14 cellular contexts compared by ENCODE assay signal in the genomic region with DNA sequence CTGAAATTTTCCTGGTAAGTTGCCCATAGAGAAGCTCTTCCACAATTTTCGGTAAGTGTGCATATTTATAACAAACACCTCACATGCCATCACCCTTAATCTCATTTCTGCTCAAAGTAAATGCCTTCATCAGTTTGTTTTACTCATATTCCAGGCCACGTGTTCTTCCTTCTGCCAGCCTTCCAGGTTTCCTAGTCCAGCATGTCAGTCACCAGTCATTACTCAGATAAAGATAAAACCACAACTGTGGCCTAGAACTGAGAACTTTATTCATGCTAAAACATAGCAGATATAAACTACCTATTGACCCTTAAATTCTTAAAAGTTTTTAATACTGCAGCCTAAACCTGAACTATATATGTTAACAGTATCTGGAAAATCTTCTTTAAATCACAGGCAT.
DNase-seq lines count a peak whose midpoint lies in the region; ATAC-seq, FAIRE-seq and TF ChIP-seq lines count a peak whose summit lies in the region.
"Had no signal": no experiment of that assay in that cellular context is flagged by ENCODE, and none has a peak within 500 bp of the region (broad histone marks: within the 10 kb centered on the region; RNA-seq: fewer than 3 reads in every experiment).

No MANE protein-coding gene starts in this region.

- H3K36me3 ChIP-seq in brain microvascular endothelial cell (replicated peaks), result no peaks in the 10 kb centered on the region
- peaks cover 0 to 6% of the 10 kb centered on the region in 2 donors for H3K36me3 ChIP-seq in small intestine (ENCODE audit: control insufficient read depth in 2 of 2, insufficient read depth in 2 of 2, low read length in 2 of 2)
- H3K36me3 ChIP-seq in lower lobe of right lung, result peaks cover 36% of the 10 kb centered on the region
- H3K36me3 ChIP-seq: colonic mucosa had no signal

- FAIRE-seq in small intestine (lab: Jason Lieb, UNC), result no peak

- TF ChIP-seq CTCF in brain microvascular endothelial cell (IDR thresholded peaks at IDR 0.05; ENCODE audit: low read depth, low read length, missing control alignments) (no peak), GM13977 (IDR thresholded peaks at IDR 0.05; ENCODE audit: extremely low read depth, insufficient read depth, missing control alignments) (no peak), lower lobe of right lung (IDR thresholded peaks at IDR 0.05) (no peak)

- in situ Hi-C loops in brain microvascular endothelial cell (cut with HindIII; ENCODE audit: low pct_ligation_motif_present, low sequenced_read_pairs) (no loop called here), GM13977 (cut with MboI; ENCODE audit: low pct_unique_long_range_greater_than_20kb, low sequenced_read_pairs, unreplicated experiment) (no loop called here)

- H3K27me3 ChIP-seq in brain microvascular endothelial cell (replicated peaks) (no peaks in the 10 kb centered on the region), small intestine (ENCODE audit: control insufficient read depth in 2 of 2, insufficient read depth in 2 of 2, low read length in 2 of 2) (no peaks in the 10 kb centered on the region), lower lobe of right lung (ENCODE audit: low read depth) (no peaks in the 10 kb centered on the region)
- H3K27me3 ChIP-seq: colonic mucosa had no signal

- no peaks in the 10 kb centered on the region for H3K9me3 ChIP-seq in small intestine (ENCODE audit: control insufficient read depth, low read depth)
- H3K9me3 ChIP-seq in lower lobe of right lung, result no peaks in the 10 kb centered on the region
- H3K9me3 ChIP-seq: colonic mucosa had no signal

- no peak for ATAC-seq in lower lobe of right lung

- peak; percentile 77 for DNase-seq in ELR (ENCODE audit: low read depth)
- DNase-seq in LHCN-M2 (ENCODE audit: low read depth), result peak; percentile 69
- DNase-seq in brain microvascular endothelial cell, result peak; percentile 53
- peak; percentile 43 for DNase-seq in myocyte (ENCODE audit: low read depth)
- DNase-seq in GM13977 (ENCODE audit: low spot score), result no peak
- no peak for DNase-seq in small intestine
- DNase-seq in lower lobe of right lung, result no peak
- DNase-seq: activated CD4-positive, alpha-beta T cell treated with anti-CD3 and anti-CD28 coated beads for 48 hours; activated T-cell treated with anti-CD3 and anti-CD28 coated beads, Interleukin-2, amount 50 U/mL, for 24 hours; colonic mucosa; left cardiac atrium; NCI-H187 treated with DMSO at 0.1 percent for 48 hours; stimulated activated CD4-positive, alpha-beta T cell treated with anti-CD3 and anti-CD28 coated beads, Interleukin-12 subunit alpha, Interleukin-12 subunit beta, amount 100 ng/mL, for 4 hours had no signal

- no peak overlapping the region for H3K4me3 ChIP-seq in brain microvascular endothelial cell (ENCODE audit: low read depth, low read length)
- no peak overlapping the region for H3K4me3 ChIP-seq in small intestine (ENCODE audit: low read depth in 1 of 2, low read length in 2 of 2)
- H3K4me3 ChIP-seq in lower lobe of right lung, result no peak overlapping the region
- H3K4me3 ChIP-seq: colonic mucosa had no signal

- H3K27ac ChIP-seq in brain microvascular endothelial cell (no peak overlapping the region), small intestine (ENCODE audit: low read depth in 1 of 2, low read length in 1 of 2) (no peak overlapping the region), lower lobe of right lung (no peak overlapping the region)
- H3K27ac ChIP-seq: C4-2B, colonic mucosa had no signal

- H3K4me1 ChIP-seq in small intestine (ENCODE audit: control insufficient read depth in 2 of 2, insufficient read depth in 1 of 2, low read depth in 1 of 2, low read length in 1 of 2) (no peaks in the 10 kb centered on the region), lower lobe of right lung (no peaks in the 10 kb centered on the region)
- H3K4me1 ChIP-seq: colonic mucosa had no signal

- intact Hi-C loops in lower lobe of right lung (cut with DNase I), result no loop called here

- WGBS in small intestine, 3 donors, result 69 to 89% (median 80%) methylated on average over 2 of the region's 2 CpGs

Comparison
In these comparisons a context has a peak if more than half of its experiments do, and no peak if none do; other contexts are left out.
1. DNase-seq: peak in ELR (single experiment), LHCN-M2 (single experiment), brain microvascular endothelial cell (single experiment) and myocyte (single experiment); none in GM13977 (single experiment), small intestine (single experiment) and lower lobe of right lung (single experiment).